In genomic region chr17:48100160-48100559, GRCh38 we compare ENCODE assay signal across 8 cellular contexts. TPM values are rescaled to one million over a fixed set of nuclear protein-coding genes. Genes with fewer than 3 reads are reported as not detected.
DNase-seq lines count a peak whose midpoint lies in the region; ATAC-seq and TF ChIP-seq lines count a peak whose summit lies in the region.

No MANE protein-coding gene starts in this region.

- H3K27me3 ChIP-seq in A673 (replicated peaks; ENCODE audit: insufficient read depth, low read depth, low read length, poor library complexity) (no peaks in the 10 kb centered on the region), HL-60 (ENCODE audit: insufficient read depth, poor library complexity, severe bottlenecking) (no peaks in the 10 kb centered on the region), brain microvascular endothelial cell (replicated peaks) (no peaks in the 10 kb centered on the region)

- CTCF ChIA-PET in A673 (lab: Charles Lee) = interaction anchor here (1.0 to 1.1 kb wide), 2 partner anchors 11 to 78 kb away, joined by 3 read pairs; no protein-coding TSS in a partner anchor

- intact Hi-C loops in A673 (cut with micrococcal nuclease; ENCODE audit: unreplicated experiment) (no loop called here), left colon (cut with DNase I, micrococcal nuclease) (no loop called here)

- peaks cover 4% of the 10 kb centered on the region for H3K36me3 ChIP-seq in A673 (ENCODE audit: insufficient read depth, low read length, poor library complexity, severe bottlenecking)
- H3K36me3 ChIP-seq in brain microvascular endothelial cell (replicated peaks) = no peaks in the 10 kb centered on the region
- peaks cover 29% of the 10 kb centered on the region for H3K36me3 ChIP-seq in mesodermal cell (ENCODE audit: control insufficient read depth, insufficient read depth, low read length)

- WGBS in mesodermal cell (ENCODE audit: insufficient coverage in 2 of 2), 2 experiments = 15 to 32% methylated on average over 6 to 9 of the region's 10 CpGs

- ATAC-seq in GM19395 (IDR thresholded peaks at IDR 0.05; ENCODE audit: unreplicated experiment) = no peak
- ATAC-seq in GM19328 (IDR thresholded peaks at IDR 0.05; ENCODE audit: unreplicated experiment) = no peak
- no peak for ATAC-seq in left colon

- DNase-seq in A673 (ENCODE audit: low spot score) (no peak), HL-60 (ENCODE audit: low read depth in 1 of 2, low spot score in 1 of 2) (no peak), brain microvascular endothelial cell (peak; percentile 6), mucosa of gallbladder (ENCODE audit: low spot score) (no peak), left colon (no peak)

- in situ Hi-C loops in brain microvascular endothelial cell (cut with HindIII; ENCODE audit: low pct_ligation_motif_present, low sequenced_read_pairs) = no loop called here

- H3K9me3 ChIP-seq in A673 (ENCODE audit: low read depth, low read length, poor library complexity, severe bottlenecking) (no peaks in the 10 kb centered on the region), mesodermal cell (ENCODE audit: control insufficient read depth, low read length) (no peaks in the 10 kb centered on the region)

- POLR2A ChIA-PET in A673 (lab: Charles Lee; ENCODE audit: low non-redundant PET) = interaction anchor here (0.6 kb wide), 1 partner anchor 13 kb away, joined by 3 read pairs; no protein-coding TSS in a partner anchor

- H3K4me1 ChIP-seq in A673 (ENCODE audit: insufficient read depth, low read length, poor library complexity, severe bottlenecking) = peaks cover 6% of the 10 kb centered on the region
- no peaks in the 10 kb centered on the region for H3K4me1 ChIP-seq in mesodermal cell (ENCODE audit: control insufficient read depth, insufficient read depth, low read length, poor library complexity, severe bottlenecking)

- TF ChIP-seq CTCF in A673 (conservative IDR thresholded peaks at IDR 0.05; ENCODE audit: low read depth, low read length) (no peak), HL-60 (IDR thresholded peaks at IDR 0.05; ENCODE audit: insufficient read depth, low read length) (no peak), brain microvascular endothelial cell (IDR thresholded peaks at IDR 0.05; ENCODE audit: low read depth, low read length, missing control alignments) (no peak)

- H3K27ac ChIP-seq in A673 (ENCODE audit: low read depth, low read length, poor library complexity, severe bottlenecking) (peak overlapping the region; percentile 93), HL-60 (replicated peaks) (no peak overlapping the region), brain microvascular endothelial cell (peak overlapping the region; percentile 58), mesodermal cell (ENCODE audit: low read depth, low read length, severe bottlenecking) (peak overlapping the region; percentile 95)

- no TSS peak for BruUV-seq in A673 (replicated peaks; lab: Mats Ljungman, UMichigan)

- H3K4me3 ChIP-seq in A673 (ENCODE audit: low read depth, low read length, poor library complexity, severe bottlenecking) (peak overlapping the region; percentile 83), HL-60 (replicated peaks; ENCODE audit: insufficient read depth, low read length) (peak overlapping the region; percentile 92), brain microvascular endothelial cell (ENCODE audit: low read depth, low read length) (peak overlapping the region; percentile 90), mesodermal cell (ENCODE audit: extremely low read depth, insufficient read depth, low read length, poor library complexity, severe bottlenecking) (peak overlapping the region; percentile 89)

RNA-seq across cellular contexts. Expression of gene CBX1, which starts 1.1 kb away (rescaled TPM):
- total RNA-seq in A673 (2021) (121 and 139 TPM in 2 replicates), mucosa of gallbladder (41.9 TPM), left colon (10 to 100 TPM; 22.7 to 31.0 TPM)
- polyA plus RNA-seq in mesodermal cell (2013, experiment 1 of 2) = 146 TPM
- polyA plus RNA-seq in mesodermal cell (2013, experiment 2 of 2) = 152 TPM

RNA-seq across cellular contexts. Expression of gene SNX11, which starts 7.4 kb away (rescaled TPM):
- total RNA-seq in A673 (2021) (25.1 and 27.6 TPM in 2 replicates), mucosa of gallbladder (21.8 TPM), left colon (10 to 100 TPM; 19.2 to 20.7 TPM)
- polyA plus RNA-seq in mesodermal cell (2013, experiment 1 of 2) = 13.7 TPM
- 11.5 TPM for polyA plus RNA-seq in mesodermal cell (2013, experiment 2 of 2)

RNA-seq across cellular contexts. Expression of gene NFE2L1, which starts 52.0 kb away (rescaled TPM):
- total RNA-seq in A673 (2021) = 149 and 168 TPM in 2 replicates
- 143 TPM for polyA plus RNA-seq in mesodermal cell (2013, experiment 1 of 2)
- 107 TPM for polyA plus RNA-seq in mesodermal cell (2013, experiment 2 of 2)
- 207 TPM for total RNA-seq in mucosa of gallbladder
- total RNA-seq in left colon = 100 to 1,000 TPM; 223 to 245 TPM
